In the genomic region with DNA sequence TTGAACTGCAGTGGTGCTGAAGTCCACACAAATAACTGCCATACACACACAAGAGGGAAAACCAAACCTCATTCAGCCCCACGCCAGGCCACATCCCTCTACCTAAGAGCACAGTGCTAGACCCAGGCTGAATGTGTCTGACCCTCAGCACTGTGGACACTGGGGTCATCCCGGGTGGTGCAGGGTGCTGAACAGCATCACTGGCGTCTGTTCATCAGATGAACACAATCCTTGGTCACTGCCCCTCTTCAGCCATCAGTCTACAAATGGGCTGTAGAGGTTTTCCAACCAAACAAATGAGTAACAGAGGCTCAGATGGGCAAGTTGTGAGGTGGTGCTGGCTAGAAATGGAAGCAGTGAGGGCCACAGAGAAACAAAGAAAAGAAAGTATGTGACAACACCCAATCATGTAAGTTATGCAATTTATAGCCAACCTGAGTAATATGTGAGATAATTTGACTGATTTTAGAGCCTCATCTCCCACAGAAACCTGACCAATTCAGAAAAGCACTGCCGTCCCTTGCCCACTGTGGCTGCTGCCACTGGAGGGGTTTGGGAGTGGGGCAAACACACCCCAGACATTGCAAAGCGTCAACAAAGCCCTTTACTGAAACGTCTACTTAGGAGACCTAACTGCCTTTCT, we compare ENCODE assay signal across 1 cellular context.
TF ChIP-seq lines count a peak whose summit lies in the region.

No MANE protein-coding gene starts in this region.

TF ChIP-seq in GM12878, 131 proteins besides CTCF, POLR2A, EP300 and RAD21:
- TF ChIP-seq JUNB (IDR thresholded peaks at IDR 0.05) (peak; percentile 21; the same call in 1 of the 2 replicates), RUNX3 (IDR thresholded peaks at IDR 0.05; ENCODE audit: low read length) (peak; percentile 60), NR2C1 (IDR thresholded peaks at IDR 0.05) (no peak), EED (IDR thresholded peaks at IDR 0.05; ENCODE audit: low read depth) (0 out of 2 replicates have a peak, but pooled peaks have one; percentile 34)
- TF ChIP-seq, protein P1, sequence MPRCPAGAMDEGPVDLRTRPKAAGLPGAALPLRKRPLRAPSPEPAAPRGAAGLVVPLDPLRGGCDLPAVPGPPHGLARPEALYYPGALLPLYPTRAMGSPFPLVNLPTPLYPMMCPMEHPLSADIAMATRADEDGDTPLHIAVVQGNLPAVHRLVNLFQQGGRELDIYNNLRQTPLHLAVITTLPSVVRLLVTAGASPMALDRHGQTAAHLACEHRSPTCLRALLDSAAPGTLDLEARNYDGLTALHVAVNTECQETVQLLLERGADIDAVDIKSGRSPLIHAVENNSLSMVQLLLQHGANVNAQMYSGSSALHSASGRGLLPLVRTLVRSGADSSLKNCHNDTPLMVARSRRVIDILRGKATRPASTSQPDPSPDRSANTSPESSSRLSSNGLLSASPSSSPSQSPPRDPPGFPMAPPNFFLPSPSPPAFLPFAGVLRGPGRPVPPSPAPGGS (IDR thresholded peaks at IDR 0.05; ENCODE audit: borderline replicate concordance, insufficient read depth, low read depth, low read length, poor library complexity, severe bottlenecking): peak; percentile 84
